Comparison of ENCODE assay signal across 13 cellular contexts in genomic region chr6:82057846-82058554, GRCh38.
DNase-seq lines count a peak whose midpoint lies in the region; ATAC-seq, FAIRE-seq and TF ChIP-seq lines count a peak whose summit lies in the region.
"Had no signal": no experiment of that assay in that cellular context is flagged by ENCODE, and none has a peak within 500 bp of the region (broad histone marks: within the 10 kb centered on the region; RNA-seq: fewer than 3 reads in every experiment).

No MANE protein-coding gene starts in this region.

- DNase-seq in NCI-H2081 (lab: John Stamatoyannopoulos, UW) (peak; percentile 7 to 23), NCI-H2081 treated with DMSO at 0.1 percent for 48 hours (lab: John Stamatoyannopoulos, UW) (no peak), RWPE2 (ENCODE audit: low spot score) (no peak), fibroblast of villous mesenchyme (ENCODE audit: low read depth) (peak; percentile 68), skeletal muscle cell (ENCODE audit: low read depth) (peak; percentile 55), HTR-8/SVneo (ENCODE audit: insufficient read length, low spot score) (no peak)
- no peak for DNase-seq in stimulated activated CD4-positive, alpha-beta T cell treated with anti-CD3 and anti-CD28 coated beads, Interleukin-2, amount 100 ng/mL, for 48 hours
- DNase-seq in activated naive CD8-positive, alpha-beta T cell treated with anti-CD3 and anti-CD28 coated beads for 36 hours, result no peak
- DNase-seq: cortex of kidney, NCI-H1930, right lobe of liver, T-cell had no signal

- H3K36me3 Mint-ChIP-seq in activated naive CD8-positive, alpha-beta T cell treated with anti-CD3 and anti-CD28 coated beads for 36 hours, result no peaks in the 10 kb centered on the region
- H3K36me3 Mint-ChIP-seq: T-cell had no signal

- H3K4me1 Mint-ChIP-seq in activated naive CD8-positive, alpha-beta T cell treated with anti-CD3 and anti-CD28 coated beads for 36 hours, result no peaks in the 10 kb centered on the region
- H3K4me1 Mint-ChIP-seq: T-cell had no signal

- no peak overlapping the region for H3K4me3 ChIP-seq in RWPE2 (ENCODE audit: severe bottlenecking)
- no peak overlapping the region for H3K4me3 ChIP-seq in fibroblast of villous mesenchyme (ENCODE audit: low read depth, low read length)
- no peak overlapping the region for H3K4me3 ChIP-seq in skeletal muscle cell (ENCODE audit: low read depth, low read length)
- H3K4me3 ChIP-seq: right lobe of liver had no signal

- no peaks in the 10 kb centered on the region for H3K9me3 Mint-ChIP-seq in activated naive CD8-positive, alpha-beta T cell treated with anti-CD3 and anti-CD28 coated beads for 36 hours
- H3K9me3 Mint-ChIP-seq: T-cell had no signal

- H3K27ac ChIP-seq in RWPE2 (ENCODE audit: poor library complexity, severe bottlenecking), result no peak overlapping the region
- H3K27ac ChIP-seq: right lobe of liver had no signal

- no peaks in the 10 kb centered on the region for H3K9me3 ChIP-seq in RWPE2 (ENCODE audit: severe bottlenecking)
- H3K9me3 ChIP-seq: right lobe of liver had no signal

- H3K4me3 Mint-ChIP-seq in activated naive CD8-positive, alpha-beta T cell treated with anti-CD3 and anti-CD28 coated beads for 36 hours, result no peak overlapping the region
- H3K4me3 Mint-ChIP-seq: T-cell had no signal

- H3K36me3 ChIP-seq in RWPE2 (ENCODE audit: low read depth), result no peaks in the 10 kb centered on the region
- H3K36me3 ChIP-seq: right lobe of liver had no signal

- H3K27me3 Mint-ChIP-seq in activated naive CD8-positive, alpha-beta T cell treated with anti-CD3 and anti-CD28 coated beads for 36 hours, result peaks cover 3% of the 10 kb centered on the region

- no peaks in the 10 kb centered on the region for H3K27me3 ChIP-seq in RWPE2 (ENCODE audit: insufficient read depth, poor library complexity, severe bottlenecking)
- H3K27me3 ChIP-seq: right lobe of liver had no signal

- H3K27ac Mint-ChIP-seq in activated naive CD8-positive, alpha-beta T cell treated with anti-CD3 and anti-CD28 coated beads for 36 hours, result no peak overlapping the region
- H3K27ac Mint-ChIP-seq: T-cell had no signal

- ATAC-seq in RWPE2 (ENCODE audit: low read depth), result peak; percentile 50; the same call in 2 of the 3 replicates
- ATAC-seq: right lobe of liver, T-cell had no signal

- no peak for FAIRE-seq in HTR-8/SVneo (lab: Jason Lieb, UNC)
- FAIRE-seq: A204.1 had no signal

- H3K4me1 ChIP-seq in RWPE2 (ENCODE audit: insufficient read depth, poor library complexity, severe bottlenecking), result no peaks in the 10 kb centered on the region
- H3K4me1 ChIP-seq: right lobe of liver had no signal

- TF ChIP-seq CTCF in RWPE2 (IDR thresholded peaks at IDR 0.05; ENCODE audit: poor library complexity, severe bottlenecking) (no peak), fibroblast of villous mesenchyme (IDR thresholded peaks at IDR 0.05; ENCODE audit: insufficient read depth, low read depth, low read length) (no peak)

Comparison
In these comparisons a context has a peak if more than half of its experiments do, and no peak if none do; other contexts are left out.
1. DNase-seq: peak in NCI-H2081 (2 of 2), fibroblast of villous mesenchyme (single experiment) and skeletal muscle cell (single experiment); none in NCI-H2081 treated with DMSO at 0.1 percent for 48 hours (single experiment), RWPE2 (single experiment), HTR-8/SVneo (single experiment), stimulated activated CD4-positive, alpha-beta T cell treated with anti-CD3 and anti-CD28 coated beads, Interleukin-2, amount 100 ng/mL, for 48 hours (0 of 2) and activated naive CD8-positive, alpha-beta T cell treated with anti-CD3 and anti-CD28 coated beads for 36 hours (single experiment).